8 cellular contexts compared by ENCODE assay signal in genomic region chr11:124481365-124482323, GRCh38. TPM values are rescaled to one million over a fixed set of nuclear protein-coding genes. Genes with fewer than 3 reads are reported as not detected.
DNase-seq lines count a peak whose midpoint lies in the region; ATAC-seq and TF ChIP-seq lines count a peak whose summit lies in the region.

No MANE protein-coding gene starts in this region.

- H3K27ac ChIP-seq in OCI-LY3 (ENCODE audit: low read length), result no peak overlapping the region

- peak; percentile 64 for ATAC-seq in HG02642 (IDR thresholded peaks at IDR 0.05; ENCODE audit: poor library complexity, unreplicated experiment)
- no peak for ATAC-seq in memory B cell (ENCODE audit: low read depth)

- peak overlapping the region; percentile 84 for H3K4me2 ChIP-seq in OCI-LY3 (ENCODE audit: low read length)

- H3K4me3 Mint-ChIP-seq in chondrocyte (ENCODE audit: unreplicated experiment), result peak overlapping the region; percentile 71
- H3K4me3 Mint-ChIP-seq in memory B cell, result peak overlapping the region; percentile 33

- H3K27me3 Mint-ChIP-seq in chondrocyte (ENCODE audit: low read depth), result no peaks in the 10 kb centered on the region
- peaks cover 13% of the 10 kb centered on the region for H3K27me3 Mint-ChIP-seq in memory B cell

- no peaks in the 10 kb centered on the region for H4K20me1 ChIP-seq in OCI-LY3 (ENCODE audit: insufficient read depth, low read length)

- H3K4me3 ChIP-seq in OCI-LY3 (ENCODE audit: low read length), result peak overlapping the region; percentile 76

- H3K27me3 ChIP-seq in OCI-LY3 (ENCODE audit: low read depth, low read length), result peaks cover 9% of the 10 kb centered on the region; the same call in 1 of the 2 replicates

- no peak for TF ChIP-seq CTCF in OCI-LY3 (IDR thresholded peaks at IDR 0.05; ENCODE audit: low read depth, low read length)
- no peak for TF ChIP-seq CTCF in chondrocyte (IDR thresholded peaks at IDR 0.05)

- H3K36me3 ChIP-seq in OCI-LY3 (replicated peaks; ENCODE audit: low read depth, low read length), result no peaks in the 10 kb centered on the region

- H3K4me1 Mint-ChIP-seq in chondrocyte (ENCODE audit: low read depth) (peaks cover 25% of the 10 kb centered on the region), memory B cell (peaks cover 9% of the 10 kb centered on the region)

- H3K27ac Mint-ChIP-seq in chondrocyte (ENCODE audit: unreplicated experiment) (peak overlapping the region; percentile 77), memory B cell (no peak overlapping the region)

- DNase-seq in DMS53 treated with DMSO at 0.1 percent for 48 hours (lab: John Stamatoyannopoulos, UW; ENCODE audit: unreplicated experiment), result peak; percentile 86
- no peak for DNase-seq in chondrocyte (ENCODE audit: low spot score)
- no peak for DNase-seq in memory B cell (ENCODE audit: low spot score in 2 of 2)
- DNase-seq in SW 1271 (lab: John Stamatoyannopoulos, UW), result no peak
- no peak for DNase-seq in GM19240 (ENCODE audit: insufficient read length, low spot score)
- no peak for DNase-seq in stimulated activated CD4-positive, alpha-beta T cell treated with anti-CD3 and anti-CD28 coated beads, Interleukin-4, amount 100 ng/mL, for 4 hours

- H3K9ac ChIP-seq in OCI-LY3 (ENCODE audit: low read length), result peak overlapping the region; percentile 40

- no peaks in the 10 kb centered on the region for H3K9me3 ChIP-seq in OCI-LY3 (ENCODE audit: insufficient read depth, low read length)

- H3K9me3 Mint-ChIP-seq in chondrocyte (ENCODE audit: low read depth), result no peaks in the 10 kb centered on the region
- no peaks in the 10 kb centered on the region for H3K9me3 Mint-ChIP-seq in memory B cell

- H3K79me2 ChIP-seq in OCI-LY3 (ENCODE audit: low read length), result no peaks in the 10 kb centered on the region

- H3K36me3 Mint-ChIP-seq in chondrocyte (ENCODE audit: low read depth) (no peaks in the 10 kb centered on the region), memory B cell (no peaks in the 10 kb centered on the region)

- peaks cover 4% of the 10 kb centered on the region; the same call in 1 of the 2 replicates for H3K4me1 ChIP-seq in OCI-LY3 (ENCODE audit: low read length)

- H2AFZ ChIP-seq in OCI-LY3 (ENCODE audit: low read depth, low read length), result peak overlapping the region; percentile 89

RNA-seq across cellular contexts. Expression of gene OR8B8, which starts 36.1 kb away (rescaled TPM):
- total RNA-seq in chondrocyte, result not detected in 3 replicates

RNA-seq across cellular contexts. Expression of gene OR8B4, which starts 57.0 kb away (rescaled TPM):
- not detected in 3 replicates for total RNA-seq in chondrocyte
